Comparison of ENCODE assay signal across 26 cellular contexts in genomic region chr12:124002654-124003053, GRCh38.
"Had no signal": no experiment of that assay in that cellular context is flagged by ENCODE, and none has a peak within 500 bp of the region (broad histone marks: within the 10 kb centered on the region; RNA-seq: fewer than 3 reads in every experiment).

No MANE protein-coding gene starts in this region.

- H3K27me3 Mint-ChIP-seq: dendritic cell treated with granulocyte-macrophage colony-stimulating factor and Interleukin-4, amounts not matched to agents 40 ng/mL and 50 ng/mL, for 4 days; naive B cell; type B pancreatic cell had no signal

- H2AFZ ChIP-seq: neural progenitor cell had no signal

- H3K4me2 ChIP-seq: neural progenitor cell had no signal

- ATAC-seq: psoas muscle; stimulated activated effector memory CD8-positive, alpha-beta T cell treated with anti-CD3 and anti-CD28 coated beads, Interleukin-12 subunit alpha, Interleukin-12 subunit beta, amount 100 ng/mL, for 72 hours had no signal

- H3K9me3 ChIP-seq: colonic mucosa, esophagus squamous epithelium, mucosa of descending colon, psoas muscle, sigmoid colon, stomach, testis, tibial artery had no signal

- H3K9me3 Mint-ChIP-seq: dendritic cell treated with granulocyte-macrophage colony-stimulating factor and Interleukin-4, amounts not matched to agents 40 ng/mL and 50 ng/mL, for 4 days; immature natural killer cell; mesothelial cell of epicardium; naive B cell; nephron; neural progenitor cell; stimulated activated effector memory CD8-positive, alpha-beta T cell treated with anti-CD3 and anti-CD28 coated beads, Interleukin-12 subunit alpha, Interleukin-12 subunit beta, amount 100 ng/mL, for 72 hours; type B pancreatic cell had no signal

- H3K36me3 Mint-ChIP-seq: naive B cell had no signal

- H3K9ac ChIP-seq: neural progenitor cell had no signal

- H3K4me3 Mint-ChIP-seq: dendritic cell treated with granulocyte-macrophage colony-stimulating factor and Interleukin-4, amounts not matched to agents 40 ng/mL and 50 ng/mL, for 4 days; immature natural killer cell; mesothelial cell of epicardium; naive B cell; nephron; neural progenitor cell; stimulated activated effector memory CD8-positive, alpha-beta T cell treated with anti-CD3 and anti-CD28 coated beads, Interleukin-12 subunit alpha, Interleukin-12 subunit beta, amount 100 ng/mL, for 72 hours; type B pancreatic cell had no signal

- H3K27ac Mint-ChIP-seq: dendritic cell treated with granulocyte-macrophage colony-stimulating factor and Interleukin-4, amounts not matched to agents 40 ng/mL and 50 ng/mL, for 4 days; immature natural killer cell; mesothelial cell of epicardium; naive B cell; nephron; neural progenitor cell; stimulated activated effector memory CD8-positive, alpha-beta T cell treated with anti-CD3 and anti-CD28 coated beads, Interleukin-12 subunit alpha, Interleukin-12 subunit beta, amount 100 ng/mL, for 72 hours; type B pancreatic cell had no signal

- H3K27me3 ChIP-seq: colonic mucosa, esophagus squamous epithelium, neural progenitor cell, sigmoid colon, stomach, testis, tibial artery had no signal

- H3K27ac ChIP-seq: colonic mucosa, neural progenitor cell, psoas muscle, sigmoid colon, testis, tibial artery had no signal

- H3K4me3 ChIP-seq: colonic mucosa, esophagus squamous epithelium, lung, mucosa of descending colon, neural progenitor cell, psoas muscle, sigmoid colon, stomach, testis, tibial artery had no signal

- DNase-seq: colonic mucosa; effector memory CD4-positive, alpha-beta T cell; esophagus squamous epithelium; foreskin melanocyte; glutamatergic neuron; hypothalamus; immature natural killer cell; mucosa of descending colon; naive B cell; posterior cingulate gyrus; psoas muscle; right cardiac atrium; sigmoid colon; stimulated activated CD4-positive, alpha-beta T cell treated with anti-CD3 and anti-CD28 coated beads, Interleukin-2, amount 100 ng/mL, for 24 hours; stimulated activated CD4-positive, alpha-beta T cell treated with anti-CD3 and anti-CD28 coated beads, Interleukin-4, amount 100 ng/mL, for 24 hours; stimulated activated naive CD4-positive, alpha-beta T cell treated with Interleukin-2 at 50 U/mL for 16 hours; stomach; testis; tibial artery had no signal

- H3K36me3 ChIP-seq: neural progenitor cell had no signal

- H3K4me1 ChIP-seq: colonic mucosa, sigmoid colon, tibial artery had no signal
